ENCODE assay signal across 1 cellular context in genomic region chr1:32886012-32886827, GRCh38.
TF ChIP-seq lines count a peak whose summit lies in the region.

Gene HPCA (plus strand): TSS chr1:32886491. CDS start chr1:32888899, 2,408 bp downstream.

TF ChIP-seq in HepG2, 621 proteins besides CTCF, POLR2A, EP300 and RAD21 (continued from another document and continues in another):
- TF ChIP-seq ZNF597 (CRISPR knock-in tag; IDR thresholded peaks at IDR 0.05): no peak
- TF ChIP-seq TGIF2 (CRISPR knock-in tag; IDR thresholded peaks at IDR 0.05): peak; percentile 92
- no peak for TF ChIP-seq ZNF572 (CRISPR knock-in tag; IDR thresholded peaks at IDR 0.05)
- TF ChIP-seq ZSCAN25 (CRISPR knock-in tag; IDR thresholded peaks at IDR 0.05): peak; percentile 89
- peak; percentile 93 for TF ChIP-seq ZNF749 (CRISPR knock-in tag; IDR thresholded peaks at IDR 0.05; ENCODE audit: borderline replicate concordance)
- TF ChIP-seq ZBTB2 (CRISPR knock-in tag; IDR thresholded peaks at IDR 0.05; ENCODE audit: low read depth): peak; percentile 83
- peak; percentile 96 for TF ChIP-seq TFE3 (CRISPR knock-in tag; IDR thresholded peaks at IDR 0.05)
- TF ChIP-seq STAT6 (CRISPR knock-in tag; IDR thresholded peaks at IDR 0.05; ENCODE audit: borderline replicate concordance): no peak
- no peak for TF ChIP-seq ZNF549 (CRISPR knock-in tag; IDR thresholded peaks at IDR 0.05)
- TF ChIP-seq AHDC1 (CRISPR knock-in tag; IDR thresholded peaks at IDR 0.05; ENCODE audit: borderline replicate concordance): no peak
- TF ChIP-seq TCF7 (IDR thresholded peaks at IDR 0.05; ENCODE audit: low read depth): no peak
- no peak for TF ChIP-seq ZNF34 (CRISPR knock-in tag; IDR thresholded peaks at IDR 0.05; ENCODE audit: borderline replicate concordance)
- peak; percentile 84; the same call in 1 of the 2 replicates for TF ChIP-seq SMYD3 (CRISPR knock-in tag; IDR thresholded peaks at IDR 0.05)
- TF ChIP-seq KDM3A (CRISPR knock-in tag; IDR thresholded peaks at IDR 0.05; ENCODE audit: low read depth): peak; percentile 90
- TF ChIP-seq ZBTB3 (CRISPR knock-in tag; IDR thresholded peaks at IDR 0.05; ENCODE audit: borderline replicate concordance, low read depth): peak; percentile 90; the same call in 1 of the 2 replicates
- TF ChIP-seq PRDM10 (CRISPR knock-in tag; IDR thresholded peaks at IDR 0.05; ENCODE audit: low read depth): peak; percentile 68; the same call in 1 of the 2 replicates
- TF ChIP-seq ZNF20 (CRISPR knock-in tag; IDR thresholded peaks at IDR 0.05): peak; percentile 95
- TF ChIP-seq U2AF1 (optimal IDR thresholded peaks at IDR 0.05; ENCODE audit: low read depth, low read length): no peak
- peak; percentile 56 for TF ChIP-seq STAG1 (CRISPR knock-in tag; IDR thresholded peaks at IDR 0.05)
- no peak for TF ChIP-seq MNT (IDR thresholded peaks at IDR 0.05)
- peak; percentile 85 for TF ChIP-seq SIX4 (CRISPR knock-in tag; IDR thresholded peaks at IDR 0.05)
- TF ChIP-seq ZKSCAN5 (CRISPR knock-in tag; IDR thresholded peaks at IDR 0.05): no peak
- no peak for TF ChIP-seq PHF21A (CRISPR knock-in tag; IDR thresholded peaks at IDR 0.05)
- no peak for TF ChIP-seq ATF7 (IDR thresholded peaks at IDR 0.05)
- no peak for TF ChIP-seq ATF7 (CRISPR knock-in tag; IDR thresholded peaks at IDR 0.05)
- peak; percentile 78 for TF ChIP-seq HOXA3 (CRISPR knock-in tag; IDR thresholded peaks at IDR 0.05)
- peak; percentile 56; the same call in 1 of the 2 replicates for TF ChIP-seq JUND (CRISPR knock-in tag; IDR thresholded peaks at IDR 0.05)
- TF ChIP-seq ZNF775 (CRISPR knock-in tag; IDR thresholded peaks at IDR 0.05; ENCODE audit: borderline replicate concordance): no peak
- peak; percentile 91 for TF ChIP-seq ZNF329 (CRISPR knock-in tag; IDR thresholded peaks at IDR 0.05; ENCODE audit: low read depth)
- TF ChIP-seq ATF3 (CRISPR knock-in tag; IDR thresholded peaks at IDR 0.05): peak; percentile 87
- peak; percentile 78 for TF ChIP-seq THAP11 (CRISPR knock-in tag; IDR thresholded peaks at IDR 0.05)
- 0 out of 2 replicates have a peak, but pooled peaks have one; percentile 62 for TF ChIP-seq CERS6 (CRISPR knock-in tag; IDR thresholded peaks at IDR 0.05)
- TF ChIP-seq HIC2 (CRISPR knock-in tag; IDR thresholded peaks at IDR 0.05; ENCODE audit: low read depth): 0 out of 2 replicates have a peak, but pooled peaks have one; percentile 63
- TF ChIP-seq NFATC3 (CRISPR knock-in tag; IDR thresholded peaks at IDR 0.05): peak; percentile 94; the same call in 1 of the 2 replicates
- TF ChIP-seq HOXA5 (CRISPR knock-in tag; IDR thresholded peaks at IDR 0.05): peak; percentile 99
- peak; percentile 97; the same call in 1 of the 2 replicates for TF ChIP-seq ZNF570 (CRISPR knock-in tag; IDR thresholded peaks at IDR 0.05; ENCODE audit: borderline replicate concordance)
